8 cellular contexts compared by ENCODE assay signal in the genomic region with DNA sequence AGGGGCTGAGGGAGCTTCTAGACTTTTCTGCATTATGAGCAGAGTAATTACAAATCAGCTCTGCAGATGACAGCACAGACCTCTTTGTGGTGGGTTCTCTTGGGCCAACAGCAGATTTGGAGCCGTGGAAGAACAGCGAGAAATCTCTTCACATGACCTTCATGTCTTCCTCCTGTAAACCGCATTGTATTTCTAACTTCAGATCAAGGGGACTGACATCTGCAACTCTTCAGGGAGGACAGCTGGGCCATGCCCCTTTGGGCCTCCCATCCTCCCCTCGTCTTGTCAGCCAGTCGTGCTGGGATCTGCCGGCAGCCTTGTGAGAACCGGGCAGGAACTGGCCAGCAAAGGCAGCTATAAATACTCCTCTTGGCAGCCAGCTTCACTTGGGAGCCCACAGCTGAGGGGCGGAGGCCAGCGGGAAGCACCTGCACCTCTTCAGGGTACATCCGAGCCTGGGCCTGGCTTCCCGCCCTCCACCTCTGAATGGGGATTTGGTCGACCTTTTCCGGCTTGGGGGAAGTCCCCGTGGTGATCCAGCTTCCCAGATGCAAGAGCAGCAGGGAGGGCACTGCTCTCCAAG. TPM values are rescaled to one million over a fixed set of nuclear protein-coding genes. Genes with fewer than 3 reads are reported as not detected.
A peak's percentile ranks its signal among the peaks of the same experiment; 100 is the strongest.
DNase-seq lines count a peak whose midpoint lies in the region; FAIRE-seq and TF ChIP-seq lines count a peak whose summit lies in the region.

No MANE protein-coding gene starts in this region.

- TF ChIP-seq CTCF in fibroblast of the aortic adventitia (IDR thresholded peaks at IDR 0.05; ENCODE audit: insufficient read depth, low read length) (no peak), prostate gland (IDR thresholded peaks at IDR 0.05) (no peak)

- DNase-seq in DMS53 treated with DMSO at 0.1 percent for 48 hours (lab: John Stamatoyannopoulos, UW; ENCODE audit: unreplicated experiment) (peak; percentile 99), H54 (ENCODE audit: insufficient read length, low spot score) (peak; percentile 31), NCI-H345 treated with DMSO at 0.1 percent for 48 hours (lab: John Stamatoyannopoulos, UW; ENCODE audit: unreplicated experiment) (peak; percentile 75), fibroblast of the aortic adventitia (ENCODE audit: low read depth) (peak; percentile 20), prostate gland (ENCODE audit: low spot score) (peak; percentile 68), NCI-H1436 (lab: John Stamatoyannopoulos, UW) (no peak), MV-4-11 (lab: John Stamatoyannopoulos, UW) (no peak), NCI-H1417 treated with DMSO at 0.1 percent for 48 hours (lab: John Stamatoyannopoulos, UW) (no peak)

- intact Hi-C loops in prostate gland (cut with DNase I), result no loop called here

- H3K9me3 ChIP-seq in prostate gland, result no peaks in the 10 kb centered on the region

- FAIRE-seq in H54 (lab: Jason Lieb, UNC), result peak; percentile 62

- H3K27ac ChIP-seq in prostate gland, result no peak overlapping the region

- 22% methylated on average over 14 of the region's 14 CpGs for WGBS in prostate gland

- H3K27me3 ChIP-seq in prostate gland (replicated peaks; ENCODE audit: insufficient read depth), result no peaks in the 10 kb centered on the region

- TF ChIP-seq POLR2A in H54 (IDR thresholded peaks at IDR 0.05; ENCODE audit: low read depth, low read length) (no peak), prostate gland (IDR thresholded peaks at IDR 0.05) (no peak)

- H3K4me1 ChIP-seq in prostate gland (replicated peaks), result peaks cover 11% of the 10 kb centered on the region

- no peaks in the 10 kb centered on the region for H3K36me3 ChIP-seq in prostate gland

- H3K4me3 ChIP-seq in fibroblast of the aortic adventitia (ENCODE audit: low read depth, low read length) (no peak overlapping the region), prostate gland (no peak overlapping the region)

RNA-seq across cellular contexts. Expression of gene STEAP1B, which starts 54.8 kb away (rescaled TPM):
- total RNA-seq in fibroblast of the aortic adventitia (ENCODE audit: low replicate concordance) (2.5 and 38.6 TPM in 2 replicates), prostate gland (1 to 10 TPM in 1 of 2 donors, not detected in 1; 6.4 TPM)

Comparison
In these comparisons a context has a peak if more than half of its experiments do, and no peak if none do; other contexts are left out.
1. DNase-seq: peak in DMS53 treated with DMSO at 0.1 percent for 48 hours (single experiment), H54 (single experiment), NCI-H345 treated with DMSO at 0.1 percent for 48 hours (single experiment), fibroblast of the aortic adventitia (single experiment) and prostate gland (single experiment); none in NCI-H1436 (single experiment), MV-4-11 (single experiment) and NCI-H1417 treated with DMSO at 0.1 percent for 48 hours (single experiment).